28 cellular contexts compared by ENCODE assay signal in the genomic region with DNA sequence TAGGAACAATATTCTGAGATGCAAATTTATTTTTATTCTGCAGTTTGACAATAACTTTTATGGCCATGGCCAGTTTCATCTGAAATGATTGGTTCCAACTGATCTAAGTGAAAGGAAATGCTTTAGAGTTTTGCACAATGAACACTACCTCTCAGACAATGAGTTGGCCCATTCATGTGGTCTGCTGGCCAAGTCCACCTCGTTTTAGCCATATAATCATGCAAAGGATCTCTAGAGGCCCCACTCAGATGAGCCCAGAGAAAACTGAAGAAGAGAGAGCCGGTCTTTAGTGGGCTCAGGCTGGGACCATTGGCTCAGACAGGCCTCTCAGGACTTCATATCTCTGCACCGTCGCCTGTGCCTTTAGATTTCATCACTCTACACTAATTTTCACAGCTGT.
DNase-seq lines count a peak whose midpoint lies in the region; ATAC-seq and TF ChIP-seq lines count a peak whose summit lies in the region.
"Had no signal": no experiment of that assay in that cellular context is flagged by ENCODE, and none has a peak within 500 bp of the region (broad histone marks: within the 10 kb centered on the region; RNA-seq: fewer than 3 reads in every experiment).

No MANE protein-coding gene starts in this region.

- H3K4me3 ChIP-seq in right atrium auricular region (no peak overlapping the region), upper lobe of left lung (no peak overlapping the region)
- H3K4me3 ChIP-seq: esophagus muscularis mucosa, left lung, prostate gland, SJCRH30, thyroid gland had no signal

- WGBS in upper lobe of left lung, 2 donors, result 77 to 82% methylated on average over 4 of the region's 4 CpGs

- H3K27ac Mint-ChIP-seq in stimulated activated naive CD8-positive, alpha-beta T cell treated with anti-CD3 and anti-CD28 coated beads, Interleukin-15, amount 100 ng/mL, for 72 hours, result no peak overlapping the region
- H3K27ac Mint-ChIP-seq: activated CD4-positive, alpha-beta T cell treated with anti-CD3 and anti-CD28 coated beads for 36 hours had no signal

- H3K4me1 ChIP-seq in right atrium auricular region, result peaks cover 0 to 7% of the 10 kb centered on the region in 2 donors
- H3K4me1 ChIP-seq in upper lobe of left lung, result no peaks in the 10 kb centered on the region
- H3K4me1 ChIP-seq: left lung, prostate gland, thyroid gland had no signal

- H3K4me3 Mint-ChIP-seq in stimulated activated naive CD8-positive, alpha-beta T cell treated with anti-CD3 and anti-CD28 coated beads, Interleukin-15, amount 100 ng/mL, for 72 hours, result no peak overlapping the region
- H3K4me3 Mint-ChIP-seq: activated CD4-positive, alpha-beta T cell treated with anti-CD3 and anti-CD28 coated beads for 36 hours; activated T-cell treated with anti-CD3 and anti-CD28 coated beads, Interleukin-2, amount 50 U/mL, for 4 hours had no signal

- no peaks in the 10 kb centered on the region for H3K9me3 Mint-ChIP-seq in stimulated activated naive CD8-positive, alpha-beta T cell treated with anti-CD3 and anti-CD28 coated beads, Interleukin-15, amount 100 ng/mL, for 72 hours
- H3K9me3 Mint-ChIP-seq: activated T-cell treated with anti-CD3 and anti-CD28 coated beads, Interleukin-2, amount 50 U/mL, for 4 hours had no signal

- H3K27me3 ChIP-seq in right atrium auricular region, result no peaks in the 10 kb centered on the region
- no peaks in the 10 kb centered on the region for H3K27me3 ChIP-seq in upper lobe of left lung
- H3K27me3 ChIP-seq: esophagus muscularis mucosa, left lung, SJCRH30, thyroid gland had no signal

- no peaks in the 10 kb centered on the region for H3K4me1 Mint-ChIP-seq in stimulated activated naive CD8-positive, alpha-beta T cell treated with anti-CD3 and anti-CD28 coated beads, Interleukin-15, amount 100 ng/mL, for 72 hours

- H3K36me3 ChIP-seq in right atrium auricular region (no peaks in the 10 kb centered on the region), upper lobe of left lung (no peaks in the 10 kb centered on the region)
- H3K36me3 ChIP-seq: esophagus muscularis mucosa, left lung, prostate gland, SJCRH30, thyroid gland had no signal

- TF ChIP-seq EP300 in upper lobe of left lung (IDR thresholded peaks at IDR 0.05), result no peak

- ATAC-seq in stimulated activated naive CD8-positive, alpha-beta T cell treated with anti-CD3 and anti-CD28 coated beads, Interleukin-15, Interleukin-2, amounts not matched to agents 100 U/mL and 50 U/mL, for 24 hours, result peak; percentile 30
- ATAC-seq in stimulated activated naive CD8-positive, alpha-beta T cell treated with anti-CD3 and anti-CD28 coated beads, Interleukin-15, amount 100 ng/mL, for 72 hours, result no peak
- ATAC-seq in upper lobe of left lung (ENCODE audit: low FRiP score in 2 of 2) (no peak), GM18517 (IDR thresholded peaks at IDR 0.05; ENCODE audit: unreplicated experiment) (no peak)
- ATAC-seq: activated CD4-positive, alpha-beta T cell treated with anti-CD3 and anti-CD28 coated beads for 36 hours; activated T-cell treated with anti-CD3 and anti-CD28 coated beads, Interleukin-2, amount 50 U/mL, for 4 hours; HepG2; left lung; Panc1 had no signal

- no peak for TF ChIP-seq POLR2A in upper lobe of left lung (IDR thresholded peaks at IDR 0.05)

- TF ChIP-seq CTCF in right atrium auricular region (IDR thresholded peaks at IDR 0.05), result no peak
- TF ChIP-seq CTCF in upper lobe of left lung (IDR thresholded peaks at IDR 0.05), result no peak

- H3K9me3 ChIP-seq in right atrium auricular region, result no peaks in the 10 kb centered on the region
- no peaks in the 10 kb centered on the region for H3K9me3 ChIP-seq in upper lobe of left lung
- H3K9me3 ChIP-seq: esophagus muscularis mucosa, left lung, prostate gland, SJCRH30, thyroid gland had no signal

- no peak for DNase-seq in stimulated activated naive CD8-positive, alpha-beta T cell treated with anti-CD3 and anti-CD28 coated beads, Interleukin-15, Interleukin-2, amounts not matched to agents 100 U/mL and 50 U/mL, for 24 hours
- DNase-seq in stimulated activated naive CD8-positive, alpha-beta T cell treated with anti-CD3 and anti-CD28 coated beads, Interleukin-15, amount 100 ng/mL, for 72 hours, result no peak
- DNase-seq in dermis microvascular lymphatic vessel endothelial cell (ENCODE audit: low read depth in 2 of 2), result peak; percentile 83 to 92
- DNase-seq in right atrium auricular region (ENCODE audit: low spot score), result no peak
- DNase-seq in upper lobe of left lung, result no peak
- no peak for DNase-seq in dedifferentiated amniotic fluid mesenchymal stem cell (ENCODE audit: extremely low spot score)
- DNase-seq in medulla oblongata (ENCODE audit: extremely low spot score), result no peak
- DNase-seq: activated CD4-positive, alpha-beta T cell treated with anti-CD3 and anti-CD28 coated beads for 36 hours; activated CD8-positive, alpha-beta memory T cell treated with anti-CD3 and anti-CD28 coated beads for 24 hours; activated naive CD4-positive, alpha-beta T cell treated with Interleukin-2 at 50 U/mL for 16 hours; activated T-cell treated with anti-CD3 and anti-CD28 coated beads, Interleukin-2, amount 50 U/mL, for 4 hours; amygdala; DMS79; effector memory CD4-positive, alpha-beta T cell; GOT3; left lung; NCI-H1417; NCI-H2081 treated with DMSO at 0.1 percent for 48 hours; NCI-H446; SJCRH30; stimulated activated CD4-positive, alpha-beta T cell treated with anti-CD3 and anti-CD28 coated beads, Interleukin-2, amount 100 ng/mL, for 48 hours; stimulated activated naive CD4-positive, alpha-beta T cell; thyroid gland had no signal

- H3K27me3 Mint-ChIP-seq in stimulated activated naive CD8-positive, alpha-beta T cell treated with anti-CD3 and anti-CD28 coated beads, Interleukin-15, amount 100 ng/mL, for 72 hours, result peaks cover 16% of the 10 kb centered on the region

- H3K27ac ChIP-seq in right atrium auricular region, result peak overlapping the region; percentile 25 to 42
- no peak overlapping the region for H3K27ac ChIP-seq in upper lobe of left lung
- H3K27ac ChIP-seq: left lung, prostate gland, SJCRH30, thyroid gland had no signal

Comparison
In these comparisons a context has a peak if more than half of its experiments do, and no peak if none do; other contexts are left out.
1. DNase-seq: peak in dermis microvascular lymphatic vessel endothelial cell (2 of 2); none in stimulated activated naive CD8-positive, alpha-beta T cell treated with anti-CD3 and anti-CD28 coated beads, Interleukin-15, Interleukin-2, amounts not matched to agents 100 U/mL and 50 U/mL, for 24 hours (single experiment), stimulated activated naive CD8-positive, alpha-beta T cell treated with anti-CD3 and anti-CD28 coated beads, Interleukin-15, amount 100 ng/mL, for 72 hours (0 of 2), right atrium auricular region (single experiment), upper lobe of left lung (0 of 2), dedifferentiated amniotic fluid mesenchymal stem cell (single experiment) and medulla oblongata (single experiment).
2. H3K27ac ChIP-seq: peak in right atrium auricular region (2 of 2); none in upper lobe of left lung (0 of 4).